ENCODE assay signal across 9 cellular contexts in the genomic region with DNA sequence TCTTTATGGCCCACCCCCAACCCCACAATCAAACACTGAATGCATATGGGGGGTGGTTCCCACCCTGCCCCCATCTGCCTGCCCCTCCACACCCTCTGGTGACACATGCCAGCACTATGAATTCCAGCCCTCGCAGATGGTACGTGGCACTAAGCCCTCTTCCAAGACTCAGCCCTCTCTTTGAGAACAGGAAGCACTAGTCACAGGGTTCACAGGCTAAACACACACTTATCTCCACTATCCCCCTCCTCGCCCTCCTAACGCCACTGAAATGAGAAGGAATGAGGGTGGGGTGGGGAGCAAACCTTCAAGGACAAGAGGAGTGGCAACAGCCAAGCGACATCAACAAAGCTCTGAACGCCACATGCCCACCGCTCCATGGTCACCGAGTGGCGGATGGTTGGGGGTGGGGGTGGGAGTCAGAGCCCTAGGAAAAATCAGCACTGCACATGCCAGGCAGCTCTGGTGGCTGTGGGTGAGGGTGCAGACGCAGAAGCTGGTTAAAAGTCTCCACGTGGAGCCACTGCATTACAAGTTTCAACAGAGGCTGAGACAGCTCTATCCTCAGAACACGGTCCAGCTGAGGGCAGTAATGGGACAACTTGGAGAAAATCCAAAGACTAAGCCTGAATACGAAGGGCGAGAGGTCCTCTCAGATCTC. TPM values are rescaled to one million over a fixed set of nuclear protein-coding genes. Genes with fewer than 3 reads are reported as not detected.
DNase-seq lines count a peak whose midpoint lies in the region; ATAC-seq and TF ChIP-seq lines count a peak whose summit lies in the region.
"Had no signal": no experiment of that assay in that cellular context is flagged by ENCODE, and none has a peak within 500 bp of the region (broad histone marks: within the 10 kb centered on the region; RNA-seq: fewer than 3 reads in every experiment).

No MANE protein-coding gene starts in this region.

- H3K27me3 ChIP-seq in stomach smooth muscle (ENCODE audit: control insufficient read depth in 1 of 2, insufficient read depth in 2 of 2, low read length in 2 of 2): no peaks in the 10 kb centered on the region

- no peaks in the 10 kb centered on the region for H3K9me3 ChIP-seq in stomach smooth muscle (ENCODE audit: control insufficient read depth in 2 of 2, low read length in 2 of 2)

- H3K4me3 ChIP-seq in HFF-Myc (replicated peaks; ENCODE audit: low read depth, low read length): no peak overlapping the region
- H3K4me3 ChIP-seq in stomach smooth muscle (ENCODE audit: low read length in 2 of 2): no peak overlapping the region

- peaks cover 34% of the 10 kb centered on the region for H3K4me1 Mint-ChIP-seq in MCF 10A (ENCODE audit: insufficient read depth, unreplicated experiment)

- H3K4me1 ChIP-seq in stomach smooth muscle (ENCODE audit: control insufficient read depth, insufficient read depth, low read length): peaks cover 29% of the 10 kb centered on the region

- peaks cover 12% of the 10 kb centered on the region for H3K36me3 Mint-ChIP-seq in MCF 10A (ENCODE audit: insufficient read depth, unreplicated experiment)

- H3K27ac Mint-ChIP-seq in MCF 10A (ENCODE audit: low read depth, unreplicated experiment): peak overlapping the region; percentile 78

- TF ChIP-seq CTCF in HFF-Myc (IDR thresholded peaks at IDR 0.05; ENCODE audit: low read depth, low read length, missing control alignments) (peak; percentile 15), MCF 10A (IDR thresholded peaks at IDR 0.05; ENCODE audit: unreplicated experiment) (no peak)

- CTCF ChIA-PET in MCF 10A (lab: Yijun Ruan, JAX): interaction anchor here (0.7 to 1.7 kb wide), 5 partner anchors 9 to 421 kb away, joined by 3 to 8 read pairs (median 4); no protein-coding TSS in a partner anchor

- peak overlapping the region; percentile 37 for H3K27ac ChIP-seq in stomach smooth muscle (ENCODE audit: low read length)

- DNase-seq in HFF-Myc (ENCODE audit: extremely low read depth, low read depth) (peak; percentile 67), MCF 10A (ENCODE audit: unreplicated experiment) (peak; percentile 62), iris pigment epithelial cell (ENCODE audit: low read depth) (peak; percentile 87), DMS153 (lab: John Stamatoyannopoulos, UW) (no peak)
- no peak for DNase-seq in stimulated activated CD4-positive, alpha-beta T cell treated with anti-CD3 and anti-CD28 coated beads, Interleukin-4, amount 100 ng/mL, for 1 hour
- no peak for DNase-seq in stimulated activated CD4-positive, alpha-beta T cell treated with anti-CD3 and anti-CD28 coated beads, Interleukin-1b, Interleukin-23, amount 100 ng/mL, for 48 hours

- H3K4me3 Mint-ChIP-seq in MCF 10A (ENCODE audit: unreplicated experiment): no peak overlapping the region
- H3K4me3 Mint-ChIP-seq: central memory CD8-positive, alpha-beta T cell had no signal

- TSS peak; percentile 44 for BruUV-seq in MCF 10A (replicated peaks; lab: Mats Ljungman, UMichigan)

- ATAC-seq in HG03045 (IDR thresholded peaks at IDR 0.05; ENCODE audit: unreplicated experiment): no peak

- no peak overlapping the region for H3K9ac ChIP-seq in stomach smooth muscle (ENCODE audit: low read length in 2 of 2)

- intact Hi-C loops in MCF 10A (cut with micrococcal nuclease): no loop called here

- POLR2A ChIA-PET in MCF 10A (lab: Yijun Ruan, JAX): interaction anchor here (0.6 to 1.4 kb wide), 7 partner anchors 9 to 460 kb away, joined by 3 to 5 read pairs (median 3); a partner anchor contains a TSS

- no peaks in the 10 kb centered on the region for H3K27me3 Mint-ChIP-seq in MCF 10A (ENCODE audit: insufficient read depth, unreplicated experiment)
- H3K27me3 Mint-ChIP-seq: central memory CD8-positive, alpha-beta T cell had no signal

- H3K36me3 ChIP-seq in stomach smooth muscle (ENCODE audit: control insufficient read depth in 2 of 2, insufficient read depth in 2 of 2, low read length in 2 of 2): peaks cover 21 to 24% of the 10 kb centered on the region in 2 donors

- H3K9me3 Mint-ChIP-seq in MCF 10A (ENCODE audit: unreplicated experiment): no peaks in the 10 kb centered on the region
- H3K9me3 Mint-ChIP-seq: central memory CD8-positive, alpha-beta T cell had no signal

RNA-seq across cellular contexts. Expression of a gene that starts 33.6 kb away (rescaled TPM):
- 58.7 and 69.1 TPM in 2 replicates for total RNA-seq in MCF 10A (2022)

RNA-seq across cellular contexts. Expression of a gene that starts 37.4 kb away (rescaled TPM):
- 54.7 and 71.4 TPM in 2 replicates for total RNA-seq in MCF 10A (2022)

RNA-seq across cellular contexts. Expression of a gene that starts 57.6 kb away (rescaled TPM):
- 37.5 and 40.3 TPM in 2 replicates for total RNA-seq in MCF 10A (2022)

Comparison
In these comparisons a context has a peak if more than half of its experiments do, and no peak if none do; other contexts are left out.
1. DNase-seq: peak in HFF-Myc (single experiment), MCF 10A (single experiment) and iris pigment epithelial cell (single experiment); none in stimulated activated CD4-positive, alpha-beta T cell treated with anti-CD3 and anti-CD28 coated beads, Interleukin-4, amount 100 ng/mL, for 1 hour (single experiment), stimulated activated CD4-positive, alpha-beta T cell treated with anti-CD3 and anti-CD28 coated beads, Interleukin-1b, Interleukin-23, amount 100 ng/mL, for 48 hours (single experiment) and DMS153 (single experiment).